ENCODE assay signal across 15 cellular contexts in the genomic region with DNA sequence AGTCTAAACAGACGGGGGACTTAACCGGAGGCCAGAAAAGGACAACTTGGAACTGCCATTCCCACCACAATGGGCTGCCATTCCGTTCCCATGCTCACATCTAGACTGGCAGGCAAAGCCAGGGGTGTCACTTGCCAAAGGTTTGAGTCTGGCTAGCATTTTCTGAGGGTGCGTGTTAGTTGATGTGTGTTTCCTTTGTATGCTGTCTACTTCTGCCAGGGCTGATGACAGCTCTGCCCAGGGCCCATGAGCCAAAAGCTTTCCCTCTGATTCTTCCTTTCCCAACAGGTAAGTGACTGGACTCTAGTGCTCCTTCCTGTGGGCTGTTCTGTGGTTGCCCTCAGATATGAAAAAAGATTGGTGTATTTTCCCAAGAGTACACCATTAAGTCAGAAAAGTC.
DNase-seq lines count a peak whose midpoint lies in the region; ATAC-seq and TF ChIP-seq lines count a peak whose summit lies in the region.
"Had no signal": no experiment of that assay in that cellular context is flagged by ENCODE, and none has a peak within 500 bp of the region (broad histone marks: within the 10 kb centered on the region; RNA-seq: fewer than 3 reads in every experiment).

No MANE protein-coding gene starts in this region.

- H3K27ac ChIP-seq in IMR-90 (ENCODE audit: insufficient read depth, low read length) (peak overlapping the region; percentile 25; the same call in 1 of the 2 replicates), caudate nucleus (ENCODE audit: low read depth, low read length) (peak overlapping the region; percentile 26), stomach (peak overlapping the region; percentile 22 to 75 (median 64)), OCI-LY7 (ENCODE audit: low read depth, low read length, poor library complexity, severe bottlenecking) (no peak overlapping the region)
- H3K27ac ChIP-seq: C4-2B, PC-9 had no signal

- H2AFZ ChIP-seq in IMR-90 (replicated peaks; ENCODE audit: low read length, poor library complexity) (no peak overlapping the region), OCI-LY7 (ENCODE audit: low read length) (no peak overlapping the region)
- H2AFZ ChIP-seq: PC-9 had no signal

- peak overlapping the region; percentile 65; the same call in 1 of the 2 replicates for H3K14ac ChIP-seq in IMR-90 (replicated peaks; ENCODE audit: low read depth, low read length)

- H2AK9ac ChIP-seq in IMR-90 (replicated peaks; ENCODE audit: low read depth, low read length, poor library complexity): no peak overlapping the region

- H3K79me2 ChIP-seq in OCI-LY7 (ENCODE audit: insufficient read depth, low read depth, low read length): peaks cover 54% of the 10 kb centered on the region

- intact Hi-C loops in IMR-90 (cut with micrococcal nuclease) (no loop called here), left colon (cut with DNase I, micrococcal nuclease) (no loop called here), stomach (cut with DNase I; ENCODE audit: low total_unique reads) (no loop called here), OCI-LY7 (cut with micrococcal nuclease; ENCODE audit: unreplicated experiment) (no loop called here)

- H3K9me1 ChIP-seq in IMR-90 (ENCODE audit: insufficient read depth, low read length): peaks cover 6% of the 10 kb centered on the region; the same call in 1 of the 2 replicates

- POLR2A ChIA-PET in IMR-90 (lab: Charles Lee; ENCODE audit: unreplicated experiment): no interaction called here
- POLR2A ChIA-PET in OCI-LY7 (lab: Charles Lee): interaction anchor here (0.8 kb wide), 1 partner anchor 16 kb away, joined by 3 read pairs; no protein-coding TSS in a partner anchor

- ATAC-seq in IMR-90 (ENCODE audit: low read depth) (no peak), left colon (peak; percentile 37)
- ATAC-seq: activated CD4-positive, alpha-beta T cell treated with anti-CD3 and anti-CD28 coated beads for 36 hours; activated T-cell treated with anti-CD3 and anti-CD28 coated beads, Interleukin-2, amount 50 U/mL, for 4 hours had no signal

- BruUV-seq in IMR-90 (replicated peaks; lab: Mats Ljungman, UMichigan) (no TSS peak), OCI-LY7 (replicated peaks; lab: Mats Ljungman, UMichigan) (no TSS peak)

- H2BK5ac ChIP-seq in IMR-90 (ENCODE audit: low read depth, low read length, poor library complexity, severe bottlenecking): peak overlapping the region; percentile 43

- H3K27me3 ChIP-seq in IMR-90 (ENCODE audit: control insufficient read depth, insufficient read depth, low read length) (no peaks in the 10 kb centered on the region), stomach (no peaks in the 10 kb centered on the region)

- peak overlapping the region; percentile 74 for H4K5ac ChIP-seq in IMR-90 (ENCODE audit: low read depth, low read length)

- in situ Hi-C loops in IMR-90 (cut with MboI; ENCODE audit: low sequenced_read_pairs): no loop called here

- H4K20me1 ChIP-seq in IMR-90 (ENCODE audit: insufficient read depth, low read length) (no peaks in the 10 kb centered on the region), OCI-LY7 (ENCODE audit: insufficient read depth, low read length) (0 out of 2 replicates have a peak, but pooled peaks cover 7% of the 10 kb centered on the region)

- peak overlapping the region; percentile 65 for H2BK20ac ChIP-seq in IMR-90 (ENCODE audit: low read depth, low read length)

- no peak overlapping the region for H3K4me2 ChIP-seq in IMR-90 (ENCODE audit: low read depth, low read length)
- H3K4me2 ChIP-seq in OCI-LY7 (ENCODE audit: low read length): no peak overlapping the region; the same call in 1 of the 2 replicates
- H3K4me2 ChIP-seq: PC-9 had no signal

- peaks cover 34 to 60% of the 10 kb centered on the region in 2 experiments for H3K79me1 ChIP-seq in IMR-90 (ENCODE audit: low read depth in 1 of 2, low read length in 2 of 2)

- dilution Hi-C loops in IMR-90 (cut with HindIII; ENCODE audit: low sequenced_read_pairs, unreplicated experiment): no loop called here

- H2AK5ac ChIP-seq in IMR-90 (ENCODE audit: low read depth, low read length): peak overlapping the region; percentile 20

- peak overlapping the region; percentile 23 to 40; a peak in 2 of 4 replicates for H4K8ac ChIP-seq in IMR-90 (ENCODE audit: low read depth in 2 of 2, low read length in 2 of 2)

- TF ChIP-seq CTCF in IMR-90 (conservative IDR thresholded peaks at IDR 0.05; ENCODE audit: low read depth, low read length) (no peak), stomach (IDR thresholded peaks at IDR 0.05) (no peak), OCI-LY7 (conservative IDR thresholded peaks at IDR 0.05; ENCODE audit: low read length) (no peak)

- no peaks in the 10 kb centered on the region for H3K9me3 ChIP-seq in IMR-90 (ENCODE audit: control insufficient read depth, insufficient read depth, low read length)
- no peaks in the 10 kb centered on the region for H3K9me3 ChIP-seq in stomach
- no peaks in the 10 kb centered on the region for H3K9me3 ChIP-seq in OCI-LY7 (ENCODE audit: low read length)

- no peaks in the 10 kb centered on the region for H3K36me3 ChIP-seq in IMR-90 (ENCODE audit: control insufficient read depth, insufficient read depth, low read length)
- H3K36me3 ChIP-seq in stomach: no peaks in the 10 kb centered on the region
- H3K36me3 ChIP-seq in OCI-LY7 (ENCODE audit: insufficient read depth, low read length): no peaks in the 10 kb centered on the region; the same call in 1 of the 2 replicates

- H3K4ac ChIP-seq in IMR-90 (ENCODE audit: low read depth, low read length): peak overlapping the region; percentile 57

- DNase-seq in IMR-90 (no peak), caudate nucleus (lab: John Stamatoyannopoulos, UW) (peak in 16 of 61 donors; percentile 4 to 55 (median 26)), left colon (no peak), stomach (no peak), OCI-LY7 (ENCODE audit: low spot score) (no peak), GOT3 (lab: John Stamatoyannopoulos, UW) (no peak), superior temporal gyrus (ENCODE audit: extremely low spot score) (no peak)
- DNase-seq in activated CD4-positive, alpha-beta T cell treated with anti-CD3 and anti-CD28 coated beads, Interleukin-2, amount 50 U/mL, for 4 hours: no peak
- DNase-seq: activated CD4-positive, alpha-beta T cell treated with anti-CD3 and anti-CD28 coated beads for 36 hours; activated T-cell treated with anti-CD3 and anti-CD28 coated beads, Interleukin-2, amount 50 U/mL, for 4 hours; PC-9; stimulated activated CD4-positive, alpha-beta T cell treated with anti-CD3 and anti-CD28 coated beads, Interleukin-4, amount 100 ng/mL, for 24 hours; stimulated activated naive CD4-positive, alpha-beta T cell treated with Interleukin-2 at 50 U/mL for 16 hours; T-helper 1 cell had no signal

- no peak overlapping the region for H3K9ac ChIP-seq in IMR-90 (ENCODE audit: low read depth, low read length)

- no peak overlapping the region for H3K4me3 ChIP-seq in IMR-90 (ENCODE audit: insufficient read depth, low read depth, low read length)
- H3K4me3 ChIP-seq in stomach: no peak overlapping the region
- H3K4me3 ChIP-seq in OCI-LY7 (ENCODE audit: low read depth, low read length, poor library complexity, severe bottlenecking): no peak overlapping the region
- H3K4me3 ChIP-seq: PC-9 had no signal

- H3K4me1 ChIP-seq in IMR-90 (ENCODE audit: control insufficient read depth, insufficient read depth, low read length): peaks cover 32% of the 10 kb centered on the region
- peaks cover 38 to 67% (median 47%) of the 10 kb centered on the region in 4 donors for H3K4me1 ChIP-seq in stomach
- peaks cover 4% of the 10 kb centered on the region for H3K4me1 ChIP-seq in OCI-LY7 (ENCODE audit: insufficient read depth, low read length, poor library complexity, severe bottlenecking)

- peak overlapping the region; percentile 89; the same call in 2 of the 3 replicates for H2BK15ac ChIP-seq in IMR-90 (ENCODE audit: low read depth, low read length)

- H2BK120ac ChIP-seq in IMR-90 (ENCODE audit: low read depth, low read length): peak overlapping the region; percentile 76

- peak overlapping the region; percentile 26; the same call in 1 of the 2 replicates for H3K56ac ChIP-seq in IMR-90 (ENCODE audit: extremely low read depth, insufficient read depth, low read length)

- H3K18ac ChIP-seq in IMR-90 (ENCODE audit: low read depth, low read length): peak overlapping the region; percentile 80

- no peak for TF ChIP-seq RAD21 in IMR-90 (IDR thresholded peaks at IDR 0.05; ENCODE audit: low read length)

- peak overlapping the region; percentile 76 for H4K91ac ChIP-seq in IMR-90 (ENCODE audit: insufficient read depth, low read depth, low read length)

- TF ChIP-seq POLR2A in IMR-90 (IDR thresholded peaks at IDR 0.05; ENCODE audit: low read depth, low read length) (no peak), stomach (IDR thresholded peaks at IDR 0.05) (no peak)

- peak overlapping the region; percentile 54 for H3K23ac ChIP-seq in IMR-90 (ENCODE audit: low read depth, low read length)

- no peaks in the 10 kb centered on the region for H3K9me2 ChIP-seq in OCI-LY7 (ENCODE audit: insufficient read depth, low read length)

- no peak for TF ChIP-seq EP300 in stomach (IDR thresholded peaks at IDR 0.05)

- WGBS in IMR-90 (ENCODE audit: extremely low coverage in 2 of 2, insufficient read length in 1 of 2), 2 experiments: 40% methylated on average over 1 of the region's 4 CpGs; no CpG with 5 or more reads in 1 of the 2 experiments
- 37 to 75% (median 59%) methylated on average over 4 of the region's 4 CpGs for WGBS in stomach, 5 donors

- CTCF ChIA-PET in IMR-90 (lab: Yijun Ruan, JAX) (no interaction called here), OCI-LY7 (lab: Charles Lee; ENCODE audit: unreplicated experiment) (no interaction called here)

TF ChIP-seq in IMR-90, 13 proteins besides CTCF, POLR2A, EP300 and RAD21 (continues in another document):
- TF ChIP-seq, protein P1, sequence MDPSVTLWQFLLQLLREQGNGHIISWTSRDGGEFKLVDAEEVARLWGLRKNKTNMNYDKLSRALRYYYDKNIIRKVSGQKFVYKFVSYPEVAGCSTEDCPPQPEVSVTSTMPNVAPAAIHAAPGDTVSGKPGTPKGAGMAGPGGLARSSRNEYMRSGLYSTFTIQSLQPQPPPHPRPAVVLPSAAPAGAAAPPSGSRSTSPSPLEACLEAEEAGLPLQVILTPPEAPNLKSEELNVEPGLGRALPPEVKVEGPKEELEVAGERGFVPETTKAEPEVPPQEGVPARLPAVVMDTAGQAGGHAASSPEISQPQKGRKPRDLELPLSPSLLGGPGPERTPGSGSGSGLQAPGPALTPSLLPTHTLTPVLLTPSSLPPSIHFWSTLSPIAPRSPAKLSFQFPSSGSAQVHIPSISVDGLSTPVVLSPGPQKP (IDR thresholded peaks at IDR 0.05; ENCODE audit: borderline replicate concordance, low read depth, low read length): no peak
- TF ChIP-seq MXI1 (IDR thresholded peaks at IDR 0.05; ENCODE audit: borderline replicate concordance, low read depth, low read length): no peak
- no peak for TF ChIP-seq RFX5 (IDR thresholded peaks at IDR 0.05; ENCODE audit: low read depth, low read length)
- no peak for TF ChIP-seq MAFK (IDR thresholded peaks at IDR 0.05; ENCODE audit: low read depth, low read length)
- TF ChIP-seq CEBPB (IDR thresholded peaks at IDR 0.05; ENCODE audit: low read depth, low read length): no peak
- no peak for TF ChIP-seq RCOR1 (IDR thresholded peaks at IDR 0.05; ENCODE audit: insufficient replicate concordance, low read length)
- no peak for TF ChIP-seq SMC3 (IDR thresholded peaks at IDR 0.05; ENCODE audit: low read depth, low read length)
